ENCODE assay signal across 9 cellular contexts in the genomic region with DNA sequence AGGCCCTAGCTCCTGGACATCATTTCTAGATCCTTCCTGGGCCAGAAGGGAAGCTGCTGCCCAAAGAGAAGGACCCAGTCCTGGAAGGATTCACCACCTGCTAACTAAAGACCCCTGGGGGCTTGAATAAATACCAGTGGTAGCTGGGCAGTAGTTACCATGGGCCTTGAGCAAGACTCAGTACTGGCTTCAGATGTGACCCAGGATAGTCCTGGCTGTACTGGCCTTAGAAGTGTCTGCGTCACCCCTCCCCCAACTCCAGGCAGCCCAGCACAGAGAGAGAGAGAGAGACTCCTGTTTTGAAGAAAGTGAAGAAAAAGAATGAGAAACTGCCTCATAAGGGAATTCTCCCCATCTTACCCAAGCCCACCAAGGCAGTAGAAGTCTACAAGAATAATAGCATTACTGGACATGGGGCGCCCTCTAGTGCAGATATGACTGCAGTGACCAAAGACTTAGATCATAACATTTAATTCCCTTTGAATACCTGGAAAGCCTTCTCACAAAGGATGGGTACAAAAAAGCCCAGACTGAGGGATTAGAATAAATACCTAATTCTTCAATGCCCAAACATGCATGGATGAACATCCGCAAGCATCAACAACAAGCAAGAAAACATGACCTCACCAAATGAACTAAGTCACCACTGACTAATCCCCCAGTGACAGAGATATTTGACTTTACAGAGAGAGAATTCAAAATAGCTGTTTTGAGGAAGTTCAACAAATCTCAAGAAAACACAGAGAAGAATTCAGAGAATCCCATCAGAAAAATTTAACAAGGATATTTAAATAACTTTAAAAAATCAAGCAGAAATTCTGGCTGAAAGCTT.
DNase-seq lines count a peak whose midpoint lies in the region; ATAC-seq and TF ChIP-seq lines count a peak whose summit lies in the region.
"Had no signal": no experiment of that assay in that cellular context is flagged by ENCODE, and none has a peak within 500 bp of the region (broad histone marks: within the 10 kb centered on the region; RNA-seq: fewer than 3 reads in every experiment).

No MANE protein-coding gene starts in this region.

- ATAC-seq in GM18867 (IDR thresholded peaks at IDR 0.05; ENCODE audit: unreplicated experiment) = peak; percentile 73
- peak; percentile 63 for ATAC-seq in T-helper 17 cell
- ATAC-seq in mucosa of descending colon = peak; percentile 46
- no peak for ATAC-seq in GM21515 (IDR thresholded peaks at IDR 0.05; ENCODE audit: unreplicated experiment)
- ATAC-seq in HG03457 (IDR thresholded peaks at IDR 0.05; ENCODE audit: unreplicated experiment) = no peak

- no peak for DNase-seq in BJ (ENCODE audit: low read depth)
- DNase-seq in NCI-H146 treated with DMSO at 0.1 percent for 48 hours (lab: John Stamatoyannopoulos, UW; ENCODE audit: unreplicated experiment) = peak; percentile 43
- peak in 2 of 3 donors; percentile 9 to 15 for DNase-seq in T-helper 17 cell
- peak; percentile 15 to 62 for DNase-seq in dermis microvascular lymphatic vessel endothelial cell (ENCODE audit: low read depth in 2 of 2)
- peak in 1 of 3 donors; percentile 71 for DNase-seq in mucosa of descending colon

- CTCF ChIA-PET in BJ (lab: Yijun Ruan, JAX) = interaction anchor here (0.7 to 1.3 kb wide), 11 partner anchors 8 to 795 kb away, joined by 3 to 5 read pairs (median 3); a partner anchor contains a TSS

- H3K4me1 Mint-ChIP-seq in T-helper 17 cell = peaks cover 7% of the 10 kb centered on the region

- POLR2A ChIA-PET in BJ (lab: Charles Lee) = no interaction called here

- H3K4me3 Mint-ChIP-seq in T-helper 17 cell = no peak overlapping the region
- H3K4me3 Mint-ChIP-seq: natural killer cell treated with Interleukin-12 subunit alpha and Interleukin-12 subunit beta and Interleukin-15 and Interleukin-18, amount 100 ng/mL, for 72 hours had no signal

- H3K4me1 ChIP-seq in mucosa of descending colon (ENCODE audit: low read depth) = no peaks in the 10 kb centered on the region

- no peak overlapping the region for H3K27ac Mint-ChIP-seq in T-helper 17 cell
- H3K27ac Mint-ChIP-seq: natural killer cell treated with Interleukin-12 subunit alpha and Interleukin-12 subunit beta and Interleukin-15 and Interleukin-18, amount 100 ng/mL, for 72 hours had no signal

- H3K36me3 ChIP-seq in BJ (ENCODE audit: control insufficient read depth, insufficient read depth, low read length) = no peaks in the 10 kb centered on the region
- H3K36me3 ChIP-seq in mucosa of descending colon (ENCODE audit: low read depth) = no peaks in the 10 kb centered on the region

- H3K27me3 Mint-ChIP-seq in T-helper 17 cell = peaks cover 34% of the 10 kb centered on the region

- H3K4me3 ChIP-seq in BJ (ENCODE audit: low read depth, low read length) (no peak overlapping the region), mucosa of descending colon (no peak overlapping the region)

- TF ChIP-seq CTCF in BJ (IDR thresholded peaks at IDR 0.05; ENCODE audit: insufficient read depth, low read depth, low read length) (peak; percentile 64), mucosa of descending colon (IDR thresholded peaks at IDR 0.05) (no peak)

- peaks cover 6% of the 10 kb centered on the region for H3K36me3 Mint-ChIP-seq in T-helper 17 cell (ENCODE audit: low read depth)
- H3K36me3 Mint-ChIP-seq: natural killer cell treated with Interleukin-12 subunit alpha and Interleukin-12 subunit beta and Interleukin-15 and Interleukin-18, amount 100 ng/mL, for 72 hours had no signal

- H3K27me3 ChIP-seq in BJ (ENCODE audit: control insufficient read depth, insufficient read depth, low read length) = no peaks in the 10 kb centered on the region

- intact Hi-C loops in mucosa of descending colon (cut with DNase I, micrococcal nuclease) = loop anchor here in 1 of 2 donors (5.0 kb wide), 1 partner anchor 795 kb away; no protein-coding TSS in a partner anchor

- H3K9me3 ChIP-seq in T-helper 17 cell (ENCODE audit: control insufficient read depth, low read length, poor library complexity, severe bottlenecking) = no peaks in the 10 kb centered on the region
- H3K9me3 ChIP-seq in mucosa of descending colon = no peaks in the 10 kb centered on the region

Comparison
In these comparisons a context has a peak if more than half of its experiments do, and no peak if none do; other contexts are left out.
1. ATAC-seq: peak in GM18867 (single experiment), T-helper 17 cell (single experiment) and mucosa of descending colon (single experiment); none in GM21515 (single experiment) and HG03457 (single experiment).